8 cellular contexts compared by ENCODE assay signal in genomic region chr12:76085159-76085868, GRCh38. TPM values are rescaled to one million over a fixed set of nuclear protein-coding genes. Genes with fewer than 3 reads are reported as not detected.
DNase-seq lines count a peak whose midpoint lies in the region; ATAC-seq and TF ChIP-seq lines count a peak whose summit lies in the region.

No MANE protein-coding gene starts in this region.

- WGBS in esophagus muscularis mucosa, result 2% methylated on average over 23 of the region's 23 CpGs

- peak overlapping the region; percentile 99 for H3K9ac ChIP-seq in neural cell (ENCODE audit: low read length)

- H3K27ac ChIP-seq in esophagus muscularis mucosa (replicated peaks in 1 of 4) (peak overlapping the region; percentile 99 to 100 (median 100)), neural cell (ENCODE audit: low read length) (peak overlapping the region; percentile 96)

- TF ChIP-seq EP300 in esophagus muscularis mucosa (IDR thresholded peaks at IDR 0.05) (no peak), neural cell (conservative IDR thresholded peaks at IDR 0.05; ENCODE audit: poor library complexity, severe bottlenecking) (peak; percentile 38)

- peak; percentile 68 for DNase-seq in NCI-H345 (lab: John Stamatoyannopoulos, UW)
- no peak for DNase-seq in NCI-H345 treated with DMSO at 0.1 percent for 48 hours (lab: John Stamatoyannopoulos, UW; ENCODE audit: unreplicated experiment)
- DNase-seq in LNCaP clone FGC (ENCODE audit: low read depth), result no peak
- peak; percentile 29 to 34 for DNase-seq in activated CD4-positive, alpha-beta T cell treated with anti-CD3 and anti-CD28 coated beads, Interleukin-2, amount 50 U/mL, for 4 hours
- DNase-seq in esophagus muscularis mucosa (ENCODE audit: extremely low spot score), result no peak
- no peak for DNase-seq in occipital lobe (lab: John Stamatoyannopoulos, UW)

- H2AFZ ChIP-seq in neural cell (ENCODE audit: low read depth, low read length), result peak overlapping the region; percentile 94

- TF ChIP-seq RAD21 in neural cell (conservative IDR thresholded peaks at IDR 0.05), result peak; percentile 63

- H3F3A ChIP-seq in neural cell (ENCODE audit: insufficient read depth, low read length, poor library complexity, severe bottlenecking), result peaks cover 9% of the 10 kb centered on the region

- H3K4me1 ChIP-seq in esophagus muscularis mucosa, result peaks cover 18 to 41% (median 38%) of the 10 kb centered on the region in 4 donors

- TF ChIP-seq CTCF in LNCaP clone FGC (IDR thresholded peaks at IDR 0.05; ENCODE audit: control insufficient read depth, extremely low read depth, insufficient read depth) (peak; percentile 39), esophagus muscularis mucosa (IDR thresholded peaks at IDR 0.05) (no peak), neural cell (IDR thresholded peaks at IDR 0.05; ENCODE audit: poor library complexity, severe bottlenecking) (peak; percentile 74)

- H3K36me3 ChIP-seq in esophagus muscularis mucosa, result no peaks in the 10 kb centered on the region
- H3K36me3 ChIP-seq in neural cell (ENCODE audit: insufficient read depth, low read length), result no peaks in the 10 kb centered on the region

- intact Hi-C loops in esophagus muscularis mucosa (cut with DNase I), result loop anchor here (2.0 to 10.0 kb wide), 2 partner anchors 169 to 263 kb away; partner anchors contain the start of gene BBS10

- no peaks in the 10 kb centered on the region for H3K9me3 ChIP-seq in esophagus muscularis mucosa
- no peaks in the 10 kb centered on the region for H3K9me3 ChIP-seq in neural cell (ENCODE audit: low read length)

- no peak for TF ChIP-seq POLR2A in esophagus muscularis mucosa (IDR thresholded peaks at IDR 0.05; ENCODE audit: low read depth)

- no peaks in the 10 kb centered on the region for H4K20me1 ChIP-seq in neural cell (ENCODE audit: insufficient read depth)

- ATAC-seq in GM21786 (IDR thresholded peaks at IDR 0.05; ENCODE audit: unreplicated experiment), result peak; percentile 24

- H3K4me2 ChIP-seq in neural cell (ENCODE audit: low read length), result peak overlapping the region; percentile 63

- peaks cover 34% of the 10 kb centered on the region for H3K79me2 ChIP-seq in neural cell (replicated peaks; ENCODE audit: insufficient read depth, low read length)

- H3K4me3 ChIP-seq in LNCaP clone FGC (ENCODE audit: low read depth, low read length) (peak overlapping the region; percentile 82), esophagus muscularis mucosa (peak overlapping the region; percentile 77 to 98 (median 86)), neural cell (ENCODE audit: low read length) (peak overlapping the region; percentile 89)

- no peaks in the 10 kb centered on the region for H3K9me2 ChIP-seq in neural cell (ENCODE audit: insufficient read depth, low read length)

- H3K27me3 ChIP-seq in esophagus muscularis mucosa (no peaks in the 10 kb centered on the region), neural cell (ENCODE audit: insufficient read depth, low read depth, low read length) (no peaks in the 10 kb centered on the region)

TF ChIP-seq in neural cell, 6 proteins besides CTCF, POLR2A, EP300 and RAD21:
- peak; percentile 63 for TF ChIP-seq SMC3 (conservative IDR thresholded peaks at IDR 0.05; ENCODE audit: poor library complexity)
- no peak for TF ChIP-seq EZH2 (IDR thresholded peaks at IDR 0.05; ENCODE audit: borderline replicate concordance, insufficient read depth, low read length, poor library complexity, severe bottlenecking)
- TF ChIP-seq REST (IDR thresholded peaks at IDR 0.05; ENCODE audit: borderline replicate concordance), result no peak

RNA-seq across cellular contexts. Expression of gene NAP1L1, which starts 0.8 kb away (rescaled TPM):
- total RNA-seq in esophagus muscularis mucosa (100 to 1,000 TPM; 389 to 540 (median 445) TPM), occipital lobe (191 TPM)
- 262 and 359 TPM in 2 replicates for polyA plus RNA-seq in neural cell
- 258 and 347 TPM in 2 replicates for polyA minus RNA-seq in neural cell

RNA-seq across cellular contexts. Expression of gene PHLDA1, which starts 53.7 kb away (rescaled TPM):
- 10 to 100 TPM in 1 of 4 donors, 1 to 10 TPM in 3; 5.0 to 25.3 (median 6.1) TPM for total RNA-seq in esophagus muscularis mucosa
- polyA plus RNA-seq in neural cell, result 6.6 and 8.5 TPM in 2 replicates
- polyA minus RNA-seq in neural cell, result 9.7 and 11.8 TPM in 2 replicates
- total RNA-seq in occipital lobe, result 24.8 TPM

Comparison
In these comparisons a context has a peak if more than half of its experiments do, and no peak if none do; other contexts are left out.
1. DNase-seq: peak in NCI-H345 (single experiment) and activated CD4-positive, alpha-beta T cell treated with anti-CD3 and anti-CD28 coated beads, Interleukin-2, amount 50 U/mL, for 4 hours (2 of 2); none in NCI-H345 treated with DMSO at 0.1 percent for 48 hours (single experiment), LNCaP clone FGC (single experiment), esophagus muscularis mucosa (single experiment) and occipital lobe (single experiment).
2. CTCF ChIP-seq: peak in LNCaP clone FGC (single experiment) and neural cell (single experiment); none in esophagus muscularis mucosa (0 of 3).
3. Peak in every context shown above with its lines, with median percentiles within 50 percentile points of each other: H3K4me3 ChIP-seq.